8 cellular contexts compared by ENCODE assay signal in the genomic region with DNA sequence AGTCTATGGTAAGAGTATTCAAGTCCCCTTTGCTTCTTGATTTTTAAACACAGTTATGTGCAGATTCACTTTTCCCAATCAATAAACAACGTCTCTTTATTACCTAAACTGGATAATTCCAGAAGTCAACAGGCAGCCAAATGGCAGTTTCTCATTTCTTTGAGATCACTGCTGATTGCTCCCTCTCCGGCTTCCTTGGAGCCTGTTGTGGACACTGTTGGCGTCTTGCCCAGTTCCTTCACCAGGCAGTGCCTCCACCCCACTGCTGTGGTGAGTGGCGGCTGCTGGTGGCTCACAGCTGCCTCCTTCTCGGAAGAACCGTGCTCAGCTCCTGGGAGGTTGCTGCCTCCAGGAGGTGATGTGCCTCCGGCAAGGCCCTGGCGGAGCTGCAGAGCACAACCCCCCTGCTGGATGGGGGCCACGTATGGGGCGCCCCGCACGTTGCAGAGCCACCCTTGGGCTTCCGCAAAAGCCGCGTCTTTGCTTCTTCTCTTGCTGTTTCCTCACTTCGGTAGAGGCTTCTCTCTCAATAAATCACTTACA.
DNase-seq lines count a peak whose midpoint lies in the region; ATAC-seq and TF ChIP-seq lines count a peak whose summit lies in the region.

No MANE protein-coding gene starts in this region.

- peak overlapping the region in 2 of 4 donors; percentile 45 to 49 for H3K27ac ChIP-seq in transverse colon

- H3K27ac Mint-ChIP-seq in stimulated activated naive CD8-positive, alpha-beta T cell treated with anti-CD3 and anti-CD28 coated beads, Interleukin-15, amount 100 ng/mL, for 72 hours: no peak overlapping the region
- H3K27ac Mint-ChIP-seq in T-helper 17 cell: no peak overlapping the region

- DNase-seq in AG10803 (ENCODE audit: low read depth) (peak; percentile 39), NCI-H1105 (lab: John Stamatoyannopoulos, UW) (peak; percentile 92), UCSD-AML1 (lab: John Stamatoyannopoulos, UW; ENCODE audit: unreplicated experiment) (peak; percentile 26), hepatic stellate cell (ENCODE audit: low spot score) (peak; percentile 45), transverse colon (peak; percentile 91), T-helper 17 cell (no peak)
- DNase-seq in stimulated activated naive CD8-positive, alpha-beta T cell treated with anti-CD3 and anti-CD28 coated beads, Interleukin-15, amount 100 ng/mL, for 72 hours: no peak

- H3K4me1 Mint-ChIP-seq in stimulated activated naive CD8-positive, alpha-beta T cell treated with anti-CD3 and anti-CD28 coated beads, Interleukin-15, amount 100 ng/mL, for 72 hours: peaks cover 7% of the 10 kb centered on the region
- peaks cover 2% of the 10 kb centered on the region for H3K4me1 Mint-ChIP-seq in T-helper 17 cell

- intact Hi-C loops in transverse colon (cut with DNase I; ENCODE audit: low total_unique reads): no loop called here

- no peaks in the 10 kb centered on the region for H3K9me3 ChIP-seq in transverse colon
- H3K9me3 ChIP-seq in T-helper 17 cell (ENCODE audit: control insufficient read depth, low read length, poor library complexity, severe bottlenecking): no peaks in the 10 kb centered on the region

- WGBS in transverse colon (ENCODE audit: low coverage in 1 of 2), 2 donors: 29 to 38% methylated on average over 6 to 16 of the region's 16 CpGs

- H3K27me3 Mint-ChIP-seq in stimulated activated naive CD8-positive, alpha-beta T cell treated with anti-CD3 and anti-CD28 coated beads, Interleukin-15, amount 100 ng/mL, for 72 hours: no peaks in the 10 kb centered on the region
- peaks cover 22% of the 10 kb centered on the region for H3K27me3 Mint-ChIP-seq in T-helper 17 cell

- TF ChIP-seq CTCF in AG10803 (conservative IDR thresholded peaks at IDR 0.05; ENCODE audit: low read length) (no peak), transverse colon (IDR thresholded peaks at IDR 0.05) (peak; percentile 25 to 67 (median 42))

- H3K27me3 ChIP-seq in transverse colon: no peaks in the 10 kb centered on the region

- ATAC-seq in stimulated activated naive CD8-positive, alpha-beta T cell treated with anti-CD3 and anti-CD28 coated beads, Interleukin-15, amount 100 ng/mL, for 72 hours: no peak
- ATAC-seq in T-helper 17 cell (no peak), GM21717 (IDR thresholded peaks at IDR 0.05; ENCODE audit: unreplicated experiment) (no peak)

- H3K4me3 ChIP-seq in AG10803 (ENCODE audit: low read length): no peak overlapping the region
- H3K4me3 ChIP-seq in transverse colon: peak overlapping the region in 1 of 4 donors; percentile 37

- in situ Hi-C loops in transverse colon (cut with MboI; ENCODE audit: low pct_ligation_motif_present in 1 of 4, low pct_unique_long_range_greater_than_20kb in 1 of 4, low sequenced_read_pairs in 3 of 4): no loop called here

- peaks cover 2% of the 10 kb centered on the region for H3K36me3 Mint-ChIP-seq in T-helper 17 cell (ENCODE audit: low read depth)

- H3K4me1 ChIP-seq in transverse colon: peaks cover 0 to 11% (median 3%) of the 10 kb centered on the region in 4 donors

- H3K4me3 Mint-ChIP-seq in stimulated activated naive CD8-positive, alpha-beta T cell treated with anti-CD3 and anti-CD28 coated beads, Interleukin-15, amount 100 ng/mL, for 72 hours: no peak overlapping the region
- no peak overlapping the region for H3K4me3 Mint-ChIP-seq in T-helper 17 cell

- TF ChIP-seq POLR2A in transverse colon (IDR thresholded peaks at IDR 0.05): no peak

- H3K36me3 ChIP-seq in transverse colon: no peaks in the 10 kb centered on the region

- TF ChIP-seq EP300 in transverse colon (IDR thresholded peaks at IDR 0.05; ENCODE audit: low read depth): no peak

- H3K9me3 Mint-ChIP-seq in stimulated activated naive CD8-positive, alpha-beta T cell treated with anti-CD3 and anti-CD28 coated beads, Interleukin-15, amount 100 ng/mL, for 72 hours: no peaks in the 10 kb centered on the region

Comparison
In these comparisons a context has a peak if more than half of its experiments do, and no peak if none do; other contexts are left out.
1. DNase-seq: peak in AG10803 (single experiment), NCI-H1105 (single experiment), UCSD-AML1 (single experiment), hepatic stellate cell (single experiment) and transverse colon (single experiment); none in stimulated activated naive CD8-positive, alpha-beta T cell treated with anti-CD3 and anti-CD28 coated beads, Interleukin-15, amount 100 ng/mL, for 72 hours (0 of 2) and T-helper 17 cell (0 of 3).